16 cellular contexts compared by ENCODE assay signal in the genomic region with DNA sequence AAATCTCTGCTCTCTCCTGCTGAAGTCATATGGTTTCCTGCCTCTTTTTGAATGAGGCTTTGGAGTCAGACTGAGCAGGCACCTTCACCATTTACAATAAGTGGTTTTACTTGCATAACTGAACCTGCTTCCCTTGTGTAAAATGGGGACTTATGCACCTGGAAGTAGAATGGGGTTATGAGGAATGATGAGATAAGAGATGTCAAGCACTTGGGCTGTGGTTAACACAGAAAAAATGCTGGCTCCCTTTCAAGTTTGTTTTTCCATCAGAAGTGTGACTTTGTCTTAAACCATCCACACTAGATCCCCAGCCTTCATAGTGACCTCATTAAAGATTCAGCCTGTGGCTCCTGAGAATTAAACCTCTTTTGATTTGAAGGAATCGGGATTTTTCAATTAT. TPM values are rescaled to one million over a fixed set of nuclear protein-coding genes. Genes with fewer than 3 reads are reported as not detected.
DNase-seq lines count a peak whose midpoint lies in the region; ATAC-seq, FAIRE-seq and TF ChIP-seq lines count a peak whose summit lies in the region.
"Had no signal": no experiment of that assay in that cellular context is flagged by ENCODE, and none has a peak within 500 bp of the region (broad histone marks: within the 10 kb centered on the region; RNA-seq: fewer than 3 reads in every experiment).

No MANE protein-coding gene starts in this region.

- H4K20me1 ChIP-seq in K562 (replicated peaks; ENCODE audit: control insufficient read depth, insufficient read depth, low read length), result peaks cover 35% of the 10 kb centered on the region

- no peak for DNase-seq in CD4-positive, alpha-beta T cell
- DNase-seq in Jurkat, Clone E6-1 (ENCODE audit: low read depth, low spot score), result peak; percentile 87
- DNase-seq in K562 (ENCODE audit: extremely low read depth in 1 of 4, low spot score in 3 of 4), result no peak
- DNase-seq in natural killer cell, result no peak
- no peak for DNase-seq in tibial nerve (ENCODE audit: low spot score in 2 of 2)
- DNase-seq in occipital lobe (lab: John Stamatoyannopoulos, UW), result no peak
- DNase-seq: CD8-positive, alpha-beta memory T cell; GOT3; islet precursor cell; NCI-H146; NCI-H524; stimulated activated CD4-positive, alpha-beta T cell treated with anti-CD3 and anti-CD28 coated beads, Interleukin-2, amount 100 ng/mL, for 24 hours; stimulated activated CD8-positive, alpha-beta memory T cell treated with anti-CD3 and anti-CD28 coated beads, Interleukin-4, amount 100 ng/mL, for 48 hours had no signal

- H3K9ac ChIP-seq in K562 (ENCODE audit: insufficient read depth in 1 of 2, low read depth in 2 of 2, low read length in 2 of 2), result no peak overlapping the region

- peaks cover 15 to 44% of the 10 kb centered on the region in 2 experiments for H3K4me1 ChIP-seq in K562 (replicated peaks in 1 of 2; ENCODE audit: control insufficient read depth in 2 of 2, insufficient read depth in 2 of 2, low read length in 2 of 2)
- peaks cover 0 to 79% (median 14%) of the 10 kb centered on the region in 4 donors for H3K4me1 ChIP-seq in tibial nerve

- H3K4me3 Mint-ChIP-seq in CD4-positive, alpha-beta T cell, result no peak overlapping the region
- peak overlapping the region; percentile 13 for H3K4me3 Mint-ChIP-seq in natural killer cell

- H3K27me3 ChIP-seq in CD4-positive, alpha-beta T cell (ENCODE audit: control insufficient read depth, insufficient read depth, low read length), result no peaks in the 10 kb centered on the region
- H3K27me3 ChIP-seq in K562 (ENCODE audit: control insufficient read depth in 2 of 2, insufficient read depth in 2 of 2, low read length in 2 of 2) (no peaks in the 10 kb centered on the region), tibial nerve (no peaks in the 10 kb centered on the region)

- H3K4me3 ChIP-seq in Jurkat, Clone E6-1 (ENCODE audit: low read length), result no peak overlapping the region
- H3K4me3 ChIP-seq in K562 (no peak overlapping the region), tibial nerve (no peak overlapping the region)

- H3K27ac Mint-ChIP-seq in CD4-positive, alpha-beta T cell, result peak overlapping the region; percentile 4
- H3K27ac Mint-ChIP-seq in natural killer cell, result peak overlapping the region; percentile 68 to 87

- CTCF ChIA-PET in CD4-positive, alpha-beta T cell (lab: Charles Lee), result no interaction called here
- CTCF ChIA-PET in K562 (lab: Yijun Ruan, JAX; ENCODE audit: low intra/inter-chr PET ratio), result no interaction called here

- intact Hi-C loops in CD4-positive, alpha-beta T cell (cut with DNase I, micrococcal nuclease), result no loop called here
- intact Hi-C loops in K562 (cut with micrococcal nuclease), result no loop called here
- intact Hi-C loops in natural killer cell (cut with micrococcal nuclease), result no loop called here

- H3K27me3 Mint-ChIP-seq in CD4-positive, alpha-beta T cell, result no peaks in the 10 kb centered on the region
- no peaks in the 10 kb centered on the region for H3K27me3 Mint-ChIP-seq in natural killer cell (ENCODE audit: low read depth in 2 of 2)
- H3K27me3 Mint-ChIP-seq: IgD-negative memory B cell had no signal

- H3K9me3 ChIP-seq in CD4-positive, alpha-beta T cell (ENCODE audit: control insufficient read depth, low read length), result no peaks in the 10 kb centered on the region
- H3K9me3 ChIP-seq in K562 (replicated peaks; ENCODE audit: control insufficient read depth, insufficient read depth, low read depth, low read length), result 0 out of 2 replicates have a peak, but pooled peaks cover 2% of the 10 kb centered on the region
- H3K9me3 ChIP-seq in tibial nerve, result no peaks in the 10 kb centered on the region

- no peak overlapping the region for H3K27ac ChIP-seq in CD4-positive, alpha-beta T cell (ENCODE audit: low read depth, low read length)
- no peak overlapping the region for H3K27ac ChIP-seq in K562 (ENCODE audit: extremely low read depth, low read depth, low read length)
- H3K27ac ChIP-seq in tibial nerve, result no peak overlapping the region

- no peak for TF ChIP-seq CTCF in CD4-positive, alpha-beta T cell (IDR thresholded peaks at IDR 0.05)
- TF ChIP-seq CTCF in K562 (IDR thresholded peaks at IDR 0.05 in 2 of 3, conservative IDR thresholded peaks at IDR 0.05 in 1 of 3; ENCODE audit: insufficient read depth in 2 of 3, low read depth in 1 of 3, low read length in 3 of 3) (no peak), natural killer cell (IDR thresholded peaks at IDR 0.05) (no peak), tibial nerve (IDR thresholded peaks at IDR 0.05) (no peak)

- peak; percentile 11 for ATAC-seq in CD4-positive, alpha-beta T cell (ENCODE audit: poor library complexity)
- ATAC-seq in K562, result no peak
- no peak for ATAC-seq in natural killer cell
- no peak for ATAC-seq in GM21528 (IDR thresholded peaks at IDR 0.05; ENCODE audit: low FRiP score, unreplicated experiment)
- no peak for ATAC-seq in HG03095 (IDR thresholded peaks at IDR 0.05; ENCODE audit: unreplicated experiment)

- H2AFZ ChIP-seq in K562 (ENCODE audit: low read depth, low read length), result no peak overlapping the region

- peaks cover 96% of the 10 kb centered on the region for H3K79me2 ChIP-seq in K562 (ENCODE audit: control insufficient read depth, insufficient read depth, low read length)

- no peak overlapping the region for H3K4me2 ChIP-seq in K562 (ENCODE audit: insufficient read depth, low read length)

- in situ Hi-C loops in K562 (cut with MboI), result no loop called here

- WGBS in K562 (ENCODE audit: insufficient coverage, low coverage, missing lambda C conversion rate), result 73% methylated on average over 1 of the region's 1 CpG
- 92 to 93% methylated on average over 1 of the region's 1 CpG for WGBS in tibial nerve, 2 donors

- H3K9me3 Mint-ChIP-seq in CD4-positive, alpha-beta T cell, result no peaks in the 10 kb centered on the region
- no peaks in the 10 kb centered on the region for H3K9me3 Mint-ChIP-seq in natural killer cell
- H3K9me3 Mint-ChIP-seq: CD8-positive, alpha-beta memory T cell; IgD-negative memory B cell had no signal

- no peak for TF ChIP-seq RAD21 in K562 (CRISPR knock-in tag; conservative IDR thresholded peaks at IDR 0.05 in 1 of 2, IDR thresholded peaks at IDR 0.05 in 1 of 2)

- POLR2A ChIA-PET in CD4-positive, alpha-beta T cell (lab: Charles Lee), result no interaction called here
- POLR2A ChIA-PET in K562 (lab: Yijun Ruan, JAX), result interaction anchor here (1.0 to 1.6 kb wide), 3 partner anchors 9 to 11 kb away, joined by 3 to 5 read pairs (median 4); no protein-coding TSS in a partner anchor

- H3K36me3 Mint-ChIP-seq in CD4-positive, alpha-beta T cell (ENCODE audit: low read depth), result peaks cover 11% of the 10 kb centered on the region
- H3K36me3 Mint-ChIP-seq in natural killer cell, result no peaks in the 10 kb centered on the region
- H3K36me3 Mint-ChIP-seq: IgD-negative memory B cell had no signal

- no peak for TF ChIP-seq POLR2A in K562 (conservative IDR thresholded peaks at IDR 0.05)
- no peak for TF ChIP-seq POLR2A in tibial nerve (IDR thresholded peaks at IDR 0.05)

- BruUV-seq in K562 (replicated peaks; lab: Mats Ljungman, UMichigan), result no TSS peak

- H3K4me1 Mint-ChIP-seq in CD4-positive, alpha-beta T cell (ENCODE audit: low read depth), result peaks cover 81% of the 10 kb centered on the region
- H3K4me1 Mint-ChIP-seq in natural killer cell, result peaks cover 81 to 87% of the 10 kb centered on the region in 2 donors

- no peak for FAIRE-seq in K562 (lab: Jason Lieb, UNC)

- H3K36me3 ChIP-seq in K562 (ENCODE audit: control insufficient read depth, insufficient read depth, low read length), result peaks cover 78% of the 10 kb centered on the region
- peaks cover 0 to 5% (median 0%) of the 10 kb centered on the region in 3 donors for H3K36me3 ChIP-seq in tibial nerve

- H3K9me1 ChIP-seq in K562 (ENCODE audit: control insufficient read depth, insufficient read depth, low read length), result no peaks in the 10 kb centered on the region

- TF ChIP-seq EP300 in K562 (IDR thresholded peaks at IDR 0.05; ENCODE audit: low read length) (no peak), tibial nerve (IDR thresholded peaks at IDR 0.05) (no peak)

RNA-seq across cellular contexts. Expression of a gene that starts 5.2 kb away (rescaled TPM):
- total RNA-seq in CD4-positive, alpha-beta T cell, result 10 to 100 TPM; 28.1 to 28.4 TPM
- 106 TPM for polyA plus RNA-seq in Jurkat, Clone E6-1 (2012; ENCODE audit: insufficient read depth, insufficient read length)
- total RNA-seq in K562 (2011; cell fraction: chromatin; rRNA removed; ENCODE audit: low replicate concordance), result 124 and 137 TPM in 2 replicates
- 87.0 and 90.4 TPM in 2 replicates for total RNA-seq in K562 (2011; cell fraction: nucleolus; rRNA removed)
- total RNA-seq in K562 (2011; cell fraction: nucleoplasm; rRNA removed), result 129 and 185 TPM in 2 replicates
- total RNA-seq in K562 (2014; rRNA removed), result 112 and 119 TPM in 2 replicates
- 119 TPM in 2 replicates for total RNA-seq in K562 (2014; rRNA removed; fragmentation: Illumina TruSeq; extraction: Trizol)
- total RNA-seq in K562 (2015; rRNA removed; fragmentation: Illumina TruSeq; extraction: Trizol), result 105 and 107 TPM in 2 replicates
- 87.4 and 98.3 TPM in 2 replicates for total RNA-seq in K562 (2021)
- 132 and 154 TPM in 2 replicates for polyA plus RNA-seq in K562 (2011; rRNA removed)
- polyA plus RNA-seq in K562 (2011; cell fraction: cytosol; rRNA removed), result 67.9 and 117 TPM in 2 replicates
- 104 and 118 TPM in 2 replicates for polyA plus RNA-seq in K562 (2011; cell fraction: nucleus; rRNA removed)
- polyA plus RNA-seq in K562 (2012), result 61.4 and 143 TPM in 2 replicates
- polyA plus RNA-seq in K562 (2014; fragmentation: Illumina TruSeq; extraction: Trizol), result 88.5 and 99.2 TPM in 2 replicates
- polyA plus RNA-seq in K562 (2014; fragmentation: Nextera tagmentation; extraction: Ambion mirVana), result 100 to 1,000 TPM; 236 to 237 TPM
- 110 and 134 TPM in 2 replicates for polyA plus RNA-seq in K562 (2014; rRNA removed)
- 130 and 154 TPM in 2 replicates for polyA minus RNA-seq in K562 (2011; rRNA and poly(A)+ RNA removed)
- 25.9 and 38.0 TPM in 2 replicates for polyA minus RNA-seq in K562 (2011; cell fraction: cytosol; rRNA and poly(A)+ RNA removed)
- 37.3 and 60.9 TPM in 2 replicates for polyA minus RNA-seq in K562 (2011; cell fraction: nucleus; rRNA and poly(A)+ RNA removed)
- total RNA-seq in natural killer cell, result 10 to 100 TPM; 32.8 to 46.6 (median 36.0) TPM
- 10 to 100 TPM; 48.3 to 67.7 (median 64.2) TPM for total RNA-seq in tibial nerve
- total RNA-seq in occipital lobe, result 24.2 TPM

RNA-seq across cellular contexts. Expression of a gene that starts 5.2 kb away (rescaled TPM):
- total RNA-seq in CD4-positive, alpha-beta T cell, result 10 to 100 TPM; 34.4 to 34.6 TPM
- polyA plus RNA-seq in Jurkat, Clone E6-1 (2012; ENCODE audit: insufficient read depth, insufficient read length), result 60.7 TPM
- 109 and 142 TPM in 2 replicates for total RNA-seq in K562 (2011; cell fraction: chromatin; rRNA removed; ENCODE audit: low replicate concordance)
- 125 and 127 TPM in 2 replicates for total RNA-seq in K562 (2011; cell fraction: nucleolus; rRNA removed)
- total RNA-seq in K562 (2011; cell fraction: nucleoplasm; rRNA removed), result 125 and 135 TPM in 2 replicates
- total RNA-seq in K562 (2014; rRNA removed), result 77.1 and 78.6 TPM in 2 replicates
- total RNA-seq in K562 (2014; rRNA removed; fragmentation: Illumina TruSeq; extraction: Trizol), result 60.2 and 61.9 TPM in 2 replicates
- 62.0 and 67.2 TPM in 2 replicates for total RNA-seq in K562 (2015; rRNA removed; fragmentation: Illumina TruSeq; extraction: Trizol)
- total RNA-seq in K562 (2021), result 78.4 and 81.8 TPM in 2 replicates
- 120 and 137 TPM in 2 replicates for polyA plus RNA-seq in K562 (2011; rRNA removed)
- polyA plus RNA-seq in K562 (2011; cell fraction: cytosol; rRNA removed), result 128 and 154 TPM in 2 replicates
- polyA plus RNA-seq in K562 (2011; cell fraction: nucleus; rRNA removed), result 109 and 127 TPM in 2 replicates
- polyA plus RNA-seq in K562 (2012), result 64.4 and 69.1 TPM in 2 replicates
- polyA plus RNA-seq in K562 (2014; fragmentation: Illumina TruSeq; extraction: Trizol), result 98.3 and 100 TPM in 2 replicates
- polyA plus RNA-seq in K562 (2014; fragmentation: Nextera tagmentation; extraction: Ambion mirVana), result 10 to 100 TPM; 10.3 to 11.5 TPM
- polyA plus RNA-seq in K562 (2014; rRNA removed), result 50.4 and 57.0 TPM in 2 replicates
- 182 and 274 TPM in 2 replicates for polyA minus RNA-seq in K562 (2011; rRNA and poly(A)+ RNA removed)
- polyA minus RNA-seq in K562 (2011; cell fraction: cytosol; rRNA and poly(A)+ RNA removed), result 53.8 and 89.1 TPM in 2 replicates
- 47.1 and 72.9 TPM in 2 replicates for polyA minus RNA-seq in K562 (2011; cell fraction: nucleus; rRNA and poly(A)+ RNA removed)
- 10 to 100 TPM; 62.3 to 100.0 (median 78.6) TPM for total RNA-seq in natural killer cell
- 100 to 1,000 TPM in 3 of 4 donors, 10 to 100 TPM in 1; 98.4 to 139 (median 117) TPM for total RNA-seq in tibial nerve
- 41.8 TPM for total RNA-seq in occipital lobe

RNA-seq across cellular contexts. Expression of a gene that starts 44.9 kb away (rescaled TPM):
- under 1 TPM; 0.34 to 0.36 TPM for total RNA-seq in CD4-positive, alpha-beta T cell
- not detected for polyA plus RNA-seq in Jurkat, Clone E6-1 (2012; ENCODE audit: insufficient read depth, insufficient read length)
- not detected in 2 replicates for total RNA-seq in K562 (2011; cell fraction: chromatin; rRNA removed; ENCODE audit: low replicate concordance)
- 0.33 TPM in 1 of 2 replicates, not detected in the other for total RNA-seq in K562 (2011; cell fraction: nucleolus; rRNA removed)
- total RNA-seq in K562 (2011; cell fraction: nucleoplasm; rRNA removed), result not detected in 2 replicates
- total RNA-seq in K562 (2014; rRNA removed) (0.33 TPM in 1 of 2 replicates, not detected in the other), K562 (2014; rRNA removed; fragmentation: Illumina TruSeq; extraction: Trizol) (not detected in 2 replicates), K562 (2015; rRNA removed; fragmentation: Illumina TruSeq; extraction: Trizol) (not detected in 2 replicates), K562 (2021) (not detected in 2 replicates), natural killer cell (1 to 10 TPM in 2 of 3 donors, under 1 TPM in 1; 0.87 to 1.5 (median 1.1) TPM), tibial nerve (100 to 1,000 TPM; 137 to 819 (median 340) TPM), occipital lobe (26.0 TPM)
- polyA plus RNA-seq in K562 (2011; rRNA removed) (0.19 TPM in 1 of 2 replicates, not detected in the other), K562 (2014; fragmentation: Illumina TruSeq; extraction: Trizol) (not detected in 2 replicates), K562 (2014; fragmentation: Nextera tagmentation; extraction: Ambion mirVana) (not detected), K562 (2014; rRNA removed) (not detected in 2 replicates)
- 0.27 TPM in 1 of 2 replicates, not detected in the other for polyA plus RNA-seq in K562 (2011; cell fraction: cytosol; rRNA removed)
- polyA plus RNA-seq in K562 (2011; cell fraction: nucleus; rRNA removed), result 0.41 and 0.52 TPM in 2 replicates
- polyA plus RNA-seq in K562 (2012), result 0.19 TPM in 1 of 2 replicates, not detected in the other
- not detected in 2 replicates for polyA minus RNA-seq in K562 (2011; rRNA and poly(A)+ RNA removed)
- not detected in 2 replicates for polyA minus RNA-seq in K562 (2011; cell fraction: cytosol; rRNA and poly(A)+ RNA removed)
- 0.54 TPM in 1 of 2 replicates, not detected in the other for polyA minus RNA-seq in K562 (2011; cell fraction: nucleus; rRNA and poly(A)+ RNA removed)
- polyA plus RNA-seq: CD8-positive, alpha-beta memory T cell; IgD-negative memory B cell had no signal

Comparison
In these comparisons a context has a peak if more than half of its experiments do, and no peak if none do; other contexts are left out.
1. RNA of a gene that starts 44.9 kb away (total RNA-seq): 137 to 819 TPM in tibial nerve and 26.0 TPM in occipital lobe (single experiment); 0.87 to 1.5 TPM in natural killer cell, 0.34 to 0.36 TPM in CD4-positive, alpha-beta T cell and 0.33 TPM in K562; every median in the first group is over 10 times any median in the second.